In the genomic region with DNA sequence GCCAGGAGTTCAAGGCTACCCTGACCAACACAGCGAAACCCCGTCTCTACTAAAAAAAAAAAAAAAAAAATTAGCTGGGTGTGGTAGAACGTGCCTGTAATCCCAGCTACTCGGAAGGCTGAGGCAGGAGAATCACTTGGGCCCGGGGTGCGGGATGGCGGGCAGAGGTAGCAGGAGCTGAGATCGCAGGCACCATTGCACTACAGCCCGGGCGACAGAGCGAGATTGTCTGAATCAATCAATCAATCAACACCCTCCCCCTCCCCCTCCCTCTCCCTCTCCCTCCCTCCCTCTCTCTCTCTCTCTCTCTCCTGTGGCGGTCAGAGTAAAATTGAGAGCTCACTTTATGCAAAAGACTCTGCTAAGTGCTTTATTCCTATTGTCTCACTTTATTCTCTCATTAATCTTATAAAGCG, we compare ENCODE assay signal across 1 cellular context.
TF ChIP-seq lines count a peak whose summit lies in the region.

No MANE protein-coding gene starts in this region.

TF ChIP-seq in HepG2, 621 proteins besides CTCF, POLR2A, EP300 and RAD21 (continued from another document):
- TF ChIP-seq POGK (CRISPR knock-in tag; conservative IDR thresholded peaks at IDR 0.05) (0 out of 2 replicates have a peak, but pooled peaks have one; percentile 1), ATAD3A (CRISPR knock-in tag; IDR thresholded peaks at IDR 0.05) (no peak), ZGPAT (CRISPR knock-in tag; IDR thresholded peaks at IDR 0.05) (no peak), ZNF790 (CRISPR knock-in tag; IDR thresholded peaks at IDR 0.05; ENCODE audit: borderline replicate concordance) (no peak), ZNF619 (CRISPR knock-in tag; IDR thresholded peaks at IDR 0.05) (no peak), ZNF788 (CRISPR knock-in tag; IDR thresholded peaks at IDR 0.05; ENCODE audit: borderline replicate concordance) (no peak)
TF ChIP-seq in HepG2: peak in this region for 6.
